ENCODE assay signal across 1 cellular context in the genomic region with DNA sequence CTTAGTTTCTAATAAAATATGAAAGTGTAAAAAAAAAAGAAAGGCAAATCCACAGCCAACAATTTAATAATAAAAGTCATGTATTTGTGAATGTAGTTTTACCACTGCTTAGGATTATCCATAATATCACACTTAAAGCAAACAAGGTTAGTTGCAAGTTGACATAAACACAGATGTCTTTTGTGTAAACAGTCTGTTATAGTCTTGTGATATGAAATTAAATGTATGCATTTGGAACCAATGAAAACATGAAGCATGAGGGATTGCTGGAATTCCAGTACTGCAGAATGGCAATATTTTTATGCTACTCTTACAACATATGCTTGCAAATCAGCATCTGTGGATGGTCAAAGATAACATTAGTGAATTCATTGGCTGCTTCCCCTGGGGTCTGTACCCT.
TF ChIP-seq lines count a peak whose summit lies in the region.

No MANE protein-coding gene starts in this region.

TF ChIP-seq in A549, 52 proteins besides CTCF, POLR2A, EP300 and RAD21 (continued from another document):
- TF ChIP-seq, protein P1, sequence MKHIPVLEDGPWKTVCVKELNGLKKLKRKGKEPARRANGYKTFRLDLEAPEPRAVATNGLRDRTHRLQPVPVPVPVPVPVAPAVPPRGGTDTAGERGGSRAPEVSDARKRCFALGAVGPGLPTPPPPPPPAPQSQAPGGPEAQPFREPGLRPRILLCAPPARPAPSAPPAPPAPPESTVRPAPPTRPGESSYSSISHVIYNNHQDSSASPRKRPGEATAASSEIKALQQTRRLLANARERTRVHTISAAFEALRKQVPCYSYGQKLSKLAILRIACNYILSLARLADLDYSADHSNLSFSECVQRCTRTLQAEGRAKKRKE (CRISPR knock-in tag; IDR thresholded peaks at IDR 0.05; ENCODE audit: low read depth), result no peak
- TF ChIP-seq FOSB (CRISPR knock-in tag; IDR thresholded peaks at IDR 0.05) (no peak), FOXS1 (CRISPR knock-in tag; IDR thresholded peaks at IDR 0.05) (no peak), SREBF2 (IDR thresholded peaks at IDR 0.05) (no peak), RNF2 (IDR thresholded peaks at IDR 0.05; ENCODE audit: borderline replicate concordance, low read depth) (no peak), BHLHE40 (IDR thresholded peaks at IDR 0.05; ENCODE audit: low read depth, low read length) (no peak), NFE2L2 (conservative IDR thresholded peaks at IDR 0.05; ENCODE audit: low read length) (no peak), POLR2AphosphoS2 (conservative IDR thresholded peaks at IDR 0.05; ENCODE audit: low read length) (no peak), HEYL (CRISPR knock-in tag; IDR thresholded peaks at IDR 0.05) (no peak), GATA3 (IDR thresholded peaks at IDR 0.05; ENCODE audit: borderline replicate concordance) (no peak)
